14 cellular contexts compared by ENCODE assay signal in genomic region chr4:141347738-141348524, GRCh38.
DNase-seq lines count a peak whose midpoint lies in the region; ATAC-seq, FAIRE-seq and TF ChIP-seq lines count a peak whose summit lies in the region.
"Had no signal": no experiment of that assay in that cellular context is flagged by ENCODE, and none has a peak within 500 bp of the region (broad histone marks: within the 10 kb centered on the region; RNA-seq: fewer than 3 reads in every experiment).

No MANE protein-coding gene starts in this region.

- 78% methylated on average over 5 of the region's 5 CpGs for WGBS in A549 (ENCODE audit: missing lambda C conversion rate)

- H3K27me3 Mint-ChIP-seq in effector memory CD8-positive, alpha-beta T cell = peaks cover 13 to 21% of the 10 kb centered on the region in 2 donors
- H3K27me3 Mint-ChIP-seq: activated naive CD4-positive, alpha-beta T cell treated with anti-CD3 and anti-CD28 coated beads, Interleukin-2, amount 10 ng/mL, durations not matched to agents 7 days and 5 days had no signal

- H3K4me1 Mint-ChIP-seq in effector memory CD8-positive, alpha-beta T cell (ENCODE audit: low read depth in 2 of 2) = peaks cover 0 to 7% of the 10 kb centered on the region in 2 donors
- H3K4me1 Mint-ChIP-seq: activated naive CD4-positive, alpha-beta T cell treated with anti-CD3 and anti-CD28 coated beads, Interleukin-2, amount 10 ng/mL, durations not matched to agents 7 days and 5 days had no signal

- peak overlapping the region; percentile 92 to 97 for H3K27ac ChIP-seq in A549
- H3K27ac ChIP-seq: Peyer's patch had no signal

- H3K9me3 ChIP-seq in A549 = peaks cover 8% of the 10 kb centered on the region; the same call in 2 of the 3 replicates
- H3K9me3 ChIP-seq: Peyer's patch, upper lobe of left lung had no signal

- H3K4me3 ChIP-seq in A549 (no peak overlapping the region), epithelial cell of esophagus (ENCODE audit: low read length) (no peak overlapping the region)
- H3K4me3 ChIP-seq: Peyer's patch, upper lobe of left lung had no signal

- TF ChIP-seq RAD21 in A549 (conservative IDR thresholded peaks at IDR 0.05 in 1 of 2, IDR thresholded peaks at IDR 0.05 in 1 of 2) = no peak

- no peak for ATAC-seq in A549
- ATAC-seq in GM18909 (IDR thresholded peaks at IDR 0.05; ENCODE audit: poor library complexity, unreplicated experiment) = peak; percentile 48
- ATAC-seq in effector memory CD8-positive, alpha-beta T cell (replicated peaks) = no peak
- ATAC-seq: activated CD4-positive, CD25-positive, alpha-beta regulatory T cell treated with anti-CD3 and anti-CD28 coated beads, Interleukin-2, amount 50 U/mL, for 24 hours had no signal

- TF ChIP-seq EP300 in A549 (IDR thresholded peaks at IDR 0.05) = no peak

- H3K27ac Mint-ChIP-seq in effector memory CD8-positive, alpha-beta T cell = no peak overlapping the region
- H3K27ac Mint-ChIP-seq: activated naive CD4-positive, alpha-beta T cell treated with anti-CD3 and anti-CD28 coated beads, Interleukin-2, amount 10 ng/mL, durations not matched to agents 7 days and 5 days had no signal

- FAIRE-seq in A549 (lab: Jason Lieb, UNC) (no peak), D721Med (lab: Jason Lieb, UNC) (no peak)
- FAIRE-seq: islet of Langerhans had no signal

- DNase-seq in A549 (ENCODE audit: low read depth in 1 of 2, low spot score in 1 of 2) = peak in 1 of 2 experiments; percentile 29
- DNase-seq in HT1080 (ENCODE audit: low read depth) = peak; percentile 19
- DNase-seq in epithelial cell of esophagus (ENCODE audit: low read depth) = peak; percentile 24
- DNase-seq in stimulated activated naive CD4-positive, alpha-beta T cell treated with Interleukin-2 at 50 U/mL for 16 hours (lab: John Stamatoyannopoulos, UW) = no peak
- no peak for DNase-seq in T1000 (lab: John Stamatoyannopoulos, UW)
- DNase-seq in effector memory CD8-positive, alpha-beta T cell = no peak
- no peak for DNase-seq in D721Med (ENCODE audit: insufficient read length, low spot score)
- DNase-seq: activated naive CD4-positive, alpha-beta T cell treated with anti-CD3 and anti-CD28 coated beads, Interleukin-2, amount 10 ng/mL, durations not matched to agents 7 days and 5 days; NCI-H1048; Peyer's patch; upper lobe of left lung had no signal

- H3K4me1 ChIP-seq in A549 = peaks cover 32% of the 10 kb centered on the region

- no peak for TF ChIP-seq POLR2A in A549 (IDR thresholded peaks at IDR 0.05; ENCODE audit: low read length)

- H3K4me3 Mint-ChIP-seq in effector memory CD8-positive, alpha-beta T cell = no peak overlapping the region
- H3K4me3 Mint-ChIP-seq: activated naive CD4-positive, alpha-beta T cell treated with anti-CD3 and anti-CD28 coated beads, Interleukin-2, amount 10 ng/mL, durations not matched to agents 7 days and 5 days had no signal

- no peak for TF ChIP-seq CTCF in A549 (IDR thresholded peaks at IDR 0.05)
- no peak for TF ChIP-seq CTCF in epithelial cell of esophagus (IDR thresholded peaks at IDR 0.05; ENCODE audit: insufficient read depth, low read depth, low read length, missing control alignments)
- TF ChIP-seq CTCF in D721Med (IDR thresholded peaks at IDR 0.05; ENCODE audit: insufficient read depth, missing control alignments) = no peak

- POLR2A ChIA-PET in A549 (lab: Yijun Ruan, JAX) = no interaction called here

- H3K4me2 ChIP-seq in A549 = no peak overlapping the region

- peaks cover 2% of the 10 kb centered on the region for H3K36me3 Mint-ChIP-seq in effector memory CD8-positive, alpha-beta T cell (ENCODE audit: insufficient read depth)
- H3K36me3 Mint-ChIP-seq: activated naive CD4-positive, alpha-beta T cell treated with anti-CD3 and anti-CD28 coated beads, Interleukin-2, amount 10 ng/mL, durations not matched to agents 7 days and 5 days had no signal

- CTCF ChIA-PET in A549 (lab: Yijun Ruan, JAX) = interaction anchor here (0.6 to 2.8 kb wide), 3 partner anchors 42 to 332 kb away, joined by 4 to 7 read pairs (median 7); no protein-coding TSS in a partner anchor

- H3K9me3 Mint-ChIP-seq in effector memory CD8-positive, alpha-beta T cell = no peaks in the 10 kb centered on the region
- H3K9me3 Mint-ChIP-seq: activated naive CD4-positive, alpha-beta T cell treated with anti-CD3 and anti-CD28 coated beads, Interleukin-2, amount 10 ng/mL, durations not matched to agents 7 days and 5 days had no signal

TF ChIP-seq in A549, 52 proteins besides CTCF, POLR2A, EP300 and RAD21:
- no peak for TF ChIP-seq EHF (CRISPR knock-in tag; IDR thresholded peaks at IDR 0.05)
TF ChIP-seq in A549: peak in this region for 0.

Comparison
In these comparisons a context has a peak if more than half of its experiments do, and no peak if none do; other contexts are left out.
1. DNase-seq: peak in HT1080 (single experiment) and epithelial cell of esophagus (single experiment); none in stimulated activated naive CD4-positive, alpha-beta T cell treated with Interleukin-2 at 50 U/mL for 16 hours (single experiment), T1000 (single experiment), effector memory CD8-positive, alpha-beta T cell (0 of 3) and D721Med (single experiment).